In genomic region chr5:169112016-169112415, GRCh38 we compare ENCODE assay signal across 18 cellular contexts.
"Had no signal": no experiment of that assay in that cellular context is flagged by ENCODE, and none has a peak within 500 bp of the region (broad histone marks: within the 10 kb centered on the region; RNA-seq: fewer than 3 reads in every experiment).

No MANE protein-coding gene starts in this region.

- H3K4me3 Mint-ChIP-seq: immature natural killer cell; naive thymus-derived CD4-positive, alpha-beta T cell; nephron progenitor cell had no signal

- H3K36me3 Mint-ChIP-seq: immature natural killer cell; naive thymus-derived CD4-positive, alpha-beta T cell had no signal

- H3K4me3 ChIP-seq: left ventricle myocardium inferior, lower lobe of right lung, smooth muscle cell, tibial nerve, upper lobe of right lung, vagina had no signal

- DNase-seq: effector memory CD4-positive, alpha-beta T cell; immature natural killer cell; kidney; left cardiac atrium; left ventricle myocardium inferior; lower lobe of right lung; mesenchymal stem cell; naive thymus-derived CD4-positive, alpha-beta T cell; nephron progenitor cell; right cardiac atrium; stimulated activated CD4-positive, alpha-beta T cell treated with anti-CD3 and anti-CD28 coated beads, Interleukin-2, amount 100 ng/mL, for 48 hours; stimulated activated naive CD4-positive, alpha-beta T cell treated with Interleukin-2 at 50 U/mL for 16 hours; upper lobe of right lung had no signal

- H3K27me3 ChIP-seq: neutrophil, tibial nerve, upper lobe of right lung, vagina had no signal

- H3K27ac Mint-ChIP-seq: immature natural killer cell; naive thymus-derived CD4-positive, alpha-beta T cell; nephron progenitor cell had no signal

- H3K9me3 ChIP-seq: neutrophil, upper lobe of right lung, vagina had no signal

- H3K36me3 ChIP-seq: left ventricle myocardium inferior, lower lobe of right lung, neutrophil, tibial nerve, upper lobe of right lung, vagina had no signal

- ATAC-seq: esophagus mucosa; left cardiac atrium; lower lobe of right lung; naive thymus-derived CD4-positive, alpha-beta T cell; right cardiac atrium; upper lobe of right lung had no signal

- H3K4me1 Mint-ChIP-seq: immature natural killer cell; naive thymus-derived CD4-positive, alpha-beta T cell had no signal
